In genomic region chr16:65285128-65286120, GRCh38 we compare ENCODE assay signal across 22 cellular contexts.
DNase-seq lines count a peak whose midpoint lies in the region; ATAC-seq and TF ChIP-seq lines count a peak whose summit lies in the region.
"Had no signal": no experiment of that assay in that cellular context is flagged by ENCODE, and none has a peak within 500 bp of the region (broad histone marks: within the 10 kb centered on the region; RNA-seq: fewer than 3 reads in every experiment).

No MANE protein-coding gene starts in this region.

- TF ChIP-seq POLR2A in erythroblast (IDR thresholded peaks at IDR 0.05; ENCODE audit: low read length), result no peak

- H2AFZ ChIP-seq in ACC112 (ENCODE audit: low read length, unreplicated experiment), result peak overlapping the region; percentile 75
- H2AFZ ChIP-seq: neural progenitor cell had no signal

- no peaks in the 10 kb centered on the region for H3K79me2 ChIP-seq in ACC112 (ENCODE audit: control insufficient read depth, insufficient read depth, low read length, unreplicated experiment)

- no peaks in the 10 kb centered on the region for H3K27me3 ChIP-seq in ACC112 (ENCODE audit: insufficient read depth, low read length)
- H3K27me3 ChIP-seq: neural progenitor cell, suprapubic skin had no signal

- no peaks in the 10 kb centered on the region for H3K36me3 ChIP-seq in ACC112 (ENCODE audit: insufficient read depth, low read length)
- H3K36me3 ChIP-seq: neural progenitor cell, suprapubic skin had no signal

- peak; percentile 3 for TF ChIP-seq CTCF in choroid plexus epithelial cell (conservative IDR thresholded peaks at IDR 0.05; ENCODE audit: low read depth, low read length)

- POLR2A ChIA-PET in HEK293T (lab: Yijun Ruan, JAX), result no interaction called here

- H3K27ac ChIP-seq in ACC112 (ENCODE audit: low read depth, low read length), result no peak overlapping the region
- H3K27ac ChIP-seq: neural progenitor cell, suprapubic skin had no signal

- H3K4me3 ChIP-seq in ACC112 (ENCODE audit: low read depth, low read length) (peak overlapping the region; percentile 45; the same call in 1 of the 2 replicates), choroid plexus epithelial cell (ENCODE audit: low read depth, low read length) (no peak overlapping the region)
- H3K4me3 ChIP-seq: mucosa of descending colon, neural progenitor cell, suprapubic skin had no signal

- CTCF ChIA-PET in HEK293T (lab: Yijun Ruan, JAX), result no interaction called here

- DNase-seq in LHCN-M2 (ENCODE audit: low read depth), result peak; percentile 24
- DNase-seq in choroid plexus epithelial cell (ENCODE audit: low read depth), result peak; percentile 69
- peak; percentile 20 for DNase-seq in left kidney (ENCODE audit: low read depth, low spot score)
- no peak for DNase-seq in HEK293T (ENCODE audit: extremely low spot score)
- DNase-seq in NCI-H2227 (lab: John Stamatoyannopoulos, UW; ENCODE audit: unreplicated experiment), result no peak
- no peak for DNase-seq in erythroblast (lab: John Stamatoyannopoulos, UW)
- DNase-seq: activated CD4-positive, CD25-positive, alpha-beta regulatory T cell; activated naive CD8-positive, alpha-beta T cell treated with anti-CD3 and anti-CD28 coated beads for 36 hours; caudate nucleus; CD4-positive, CD25-positive, alpha-beta regulatory T cell; kidney glomerular epithelial cell; mucosa of descending colon; NCI-H187; NCI-H2227 treated with DMSO at 0.1 percent for 48 hours; NCI-H82; stimulated activated CD4-positive, alpha-beta T cell treated with anti-CD3 and anti-CD28 coated beads, Interleukin-12 subunit alpha, Interleukin-12 subunit beta, amount 100 ng/mL, for 4 hours; stimulated activated CD8-positive, alpha-beta memory T cell treated with anti-CD3 and anti-CD28 coated beads, Interleukin-4, amount 100 ng/mL, for 48 hours; T-helper 9 cell had no signal

- peaks cover 18% of the 10 kb centered on the region for H3K4me1 ChIP-seq in ACC112 (ENCODE audit: control insufficient read depth, insufficient read depth, low read length, unreplicated experiment)
- H3K4me1 ChIP-seq: suprapubic skin had no signal

- ATAC-seq in HG02759 (IDR thresholded peaks at IDR 0.05; ENCODE audit: unreplicated experiment), result no peak
- ATAC-seq: mucosa of descending colon had no signal

TF ChIP-seq in HEK293T, 16 proteins besides CTCF, POLR2A, EP300 and RAD21:
- TF ChIP-seq NFRKB (IDR thresholded peaks at IDR 0.05), result no peak
- no peak for TF ChIP-seq FOXK2 (IDR thresholded peaks at IDR 0.05)
- TF ChIP-seq HDGF (IDR thresholded peaks at IDR 0.05; ENCODE audit: borderline replicate concordance), result no peak
- TF ChIP-seq ELF4 (IDR thresholded peaks at IDR 0.05), result no peak
- TF ChIP-seq SP1 (IDR thresholded peaks at IDR 0.05), result no peak
- no peak for TF ChIP-seq ZNF384 (IDR thresholded peaks at IDR 0.05)
- no peak for TF ChIP-seq LEF1 (IDR thresholded peaks at IDR 0.05; ENCODE audit: borderline replicate concordance)
- no peak for TF ChIP-seq CTBP1 (IDR thresholded peaks at IDR 0.05; ENCODE audit: borderline replicate concordance)
- no peak for TF ChIP-seq FOXM1 (IDR thresholded peaks at IDR 0.05; ENCODE audit: borderline replicate concordance)
- TF ChIP-seq, protein P1, sequence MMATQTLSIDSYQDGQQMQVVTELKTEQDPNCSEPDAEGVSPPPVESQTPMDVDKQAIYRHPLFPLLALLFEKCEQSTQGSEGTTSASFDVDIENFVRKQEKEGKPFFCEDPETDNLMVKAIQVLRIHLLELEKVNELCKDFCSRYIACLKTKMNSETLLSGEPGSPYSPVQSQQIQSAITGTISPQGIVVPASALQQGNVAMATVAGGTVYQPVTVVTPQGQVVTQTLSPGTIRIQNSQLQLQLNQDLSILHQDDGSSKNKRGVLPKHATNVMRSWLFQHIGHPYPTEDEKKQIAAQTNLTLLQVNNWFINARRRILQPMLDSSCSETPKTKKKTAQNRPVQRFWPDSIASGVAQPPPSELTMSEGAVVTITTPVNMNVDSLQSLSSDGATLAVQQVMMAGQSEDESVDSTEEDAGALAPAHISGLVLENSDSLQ (IDR thresholded peaks at IDR 0.05), result no peak
- TF ChIP-seq L3MBTL2 (conservative IDR thresholded peaks at IDR 0.05), result no peak
- no peak for TF ChIP-seq FOXA1 (IDR thresholded peaks at IDR 0.05)
- no peak for TF ChIP-seq TARDBP (IDR thresholded peaks at IDR 0.05)
- no peak for TF ChIP-seq BHLHE40 (IDR thresholded peaks at IDR 0.05; ENCODE audit: borderline replicate concordance)
- no peak for TF ChIP-seq SUZ12 (IDR thresholded peaks at IDR 0.05)
- TF ChIP-seq ARNT (IDR thresholded peaks at IDR 0.05), result no peak

Comparison
In these comparisons a context has a peak if more than half of its experiments do, and no peak if none do; other contexts are left out.
1. DNase-seq: peak in LHCN-M2 (single experiment), choroid plexus epithelial cell (single experiment) and left kidney (single experiment); none in HEK293T (single experiment), NCI-H2227 (single experiment) and erythroblast (0 of 2).